ENCODE assay signal across 18 cellular contexts in the genomic region with DNA sequence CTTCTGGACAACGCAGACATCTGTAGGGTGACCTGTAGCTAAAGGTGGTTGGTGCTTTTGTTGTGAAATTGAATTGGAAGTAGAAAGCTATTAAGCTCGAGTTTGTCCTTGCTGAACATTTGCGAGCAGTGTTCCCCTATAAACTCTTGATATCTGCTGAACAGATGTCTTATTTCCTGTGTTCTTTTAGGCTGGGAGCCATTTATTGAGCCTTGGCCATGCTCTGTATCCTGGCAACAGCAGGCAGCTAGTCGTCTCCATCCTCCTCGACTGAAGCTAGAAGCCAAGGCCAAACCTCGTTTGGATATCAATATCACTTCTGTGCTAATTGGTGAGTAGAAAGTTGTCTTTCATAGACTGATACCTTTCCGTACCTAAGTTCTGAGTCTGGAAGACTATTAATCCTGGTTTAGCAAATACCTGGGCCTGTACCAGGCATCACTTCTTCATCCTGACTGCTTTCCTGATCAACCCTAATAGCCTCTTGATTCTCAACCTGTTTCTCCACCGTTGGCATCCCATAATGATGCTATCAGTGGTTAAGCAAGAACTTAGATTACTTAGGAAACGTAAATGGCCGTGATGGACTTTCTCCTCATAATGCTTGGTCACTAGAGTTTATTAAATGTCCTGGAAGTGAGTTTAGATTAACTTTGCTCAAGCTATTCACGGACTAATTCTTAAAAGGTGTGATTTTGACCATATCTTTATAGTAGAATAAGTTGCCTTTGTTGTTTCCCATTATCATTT.
"Had no signal": no experiment of that assay in that cellular context is flagged by ENCODE, and none has a peak within 500 bp of the region (broad histone marks: within the 10 kb centered on the region; RNA-seq: fewer than 3 reads in every experiment).

No MANE protein-coding gene starts in this region.

- H3K9me3 Mint-ChIP-seq: activated CD8-positive, alpha-beta T cell treated with anti-CD3 and anti-CD28 coated beads for 36 hours; activated naive CD8-positive, alpha-beta T cell treated with anti-CD3 and anti-CD28 coated beads, Interleukin-2, amount 50 U/mL, for 24 hours; activated T-cell treated with anti-CD3 and anti-CD28 coated beads, Interleukin-2, amount 50 U/mL, for 72 hours; neural crest cell; T-cell had no signal

- H3K27ac ChIP-seq: coronary artery, epithelial cell of prostate, stomach, thyroid gland, uterus had no signal

- DNase-seq: activated CD4-positive, alpha-beta T cell treated with anti-CD3 and anti-CD28 coated beads for 36 hours; activated CD8-positive, alpha-beta memory T cell treated with anti-CD3 and anti-CD28 coated beads, Interleukin-2, amount 50 U/mL, for 4 hours; activated CD8-positive, alpha-beta T cell treated with anti-CD3 and anti-CD28 coated beads for 36 hours; activated naive CD8-positive, alpha-beta T cell treated with anti-CD3 and anti-CD28 coated beads, Interleukin-2, amount 50 U/mL, for 24 hours; activated T-cell treated with anti-CD3 and anti-CD28 coated beads, Interleukin-2, amount 50 U/mL, for 72 hours; caudate nucleus; effector CD8-positive, alpha-beta T cell; glutamatergic neuron; mesenchymal stem cell; stimulated activated CD4-positive, alpha-beta T cell treated with anti-CD3 and anti-CD28 coated beads, Interleukin-4, amount 100 ng/mL, for 1 hour; stomach; T-cell; T1000; thyroid gland; uterus had no signal

- H3K27ac Mint-ChIP-seq: activated CD4-positive, alpha-beta T cell treated with anti-CD3 and anti-CD28 coated beads for 36 hours; activated CD8-positive, alpha-beta T cell treated with anti-CD3 and anti-CD28 coated beads for 36 hours; activated naive CD8-positive, alpha-beta T cell treated with anti-CD3 and anti-CD28 coated beads, Interleukin-2, amount 50 U/mL, for 24 hours; activated T-cell treated with anti-CD3 and anti-CD28 coated beads, Interleukin-2, amount 50 U/mL, for 72 hours; T-cell had no signal

- H3K36me3 ChIP-seq: uterus had no signal

- H3K27me3 Mint-ChIP-seq: activated CD4-positive, alpha-beta T cell treated with anti-CD3 and anti-CD28 coated beads for 36 hours; activated CD8-positive, alpha-beta T cell treated with anti-CD3 and anti-CD28 coated beads for 36 hours; activated naive CD8-positive, alpha-beta T cell treated with anti-CD3 and anti-CD28 coated beads, Interleukin-2, amount 50 U/mL, for 24 hours; T-cell had no signal

- H3K4me3 Mint-ChIP-seq: activated CD4-positive, alpha-beta T cell treated with anti-CD3 and anti-CD28 coated beads for 36 hours; activated CD8-positive, alpha-beta T cell treated with anti-CD3 and anti-CD28 coated beads for 36 hours; activated naive CD8-positive, alpha-beta T cell treated with anti-CD3 and anti-CD28 coated beads, Interleukin-2, amount 50 U/mL, for 24 hours; activated T-cell treated with anti-CD3 and anti-CD28 coated beads, Interleukin-2, amount 50 U/mL, for 72 hours; neural crest cell; T-cell had no signal

- H3K27me3 ChIP-seq: stomach, thyroid gland, uterus had no signal

- ATAC-seq: activated CD4-positive, alpha-beta T cell treated with anti-CD3 and anti-CD28 coated beads for 36 hours; activated CD8-positive, alpha-beta T cell treated with anti-CD3 and anti-CD28 coated beads for 36 hours; activated naive CD8-positive, alpha-beta T cell treated with anti-CD3 and anti-CD28 coated beads, Interleukin-2, amount 50 U/mL, for 24 hours; activated T-cell treated with anti-CD3 and anti-CD28 coated beads, Interleukin-2, amount 50 U/mL, for 72 hours; T-cell had no signal

- H3K4me1 Mint-ChIP-seq: activated CD4-positive, alpha-beta T cell treated with anti-CD3 and anti-CD28 coated beads for 36 hours; T-cell had no signal

- H3K4me3 ChIP-seq: coronary artery, stomach, thyroid gland, uterus had no signal

- H3K9me3 ChIP-seq: stomach, thyroid gland, uterus had no signal
